12 cellular contexts compared by ENCODE assay signal in genomic region chr5:175809531-175810121, GRCh38.
DNase-seq lines count a peak whose midpoint lies in the region; ATAC-seq and TF ChIP-seq lines count a peak whose summit lies in the region.
"Had no signal": no experiment of that assay in that cellular context is flagged by ENCODE, and none has a peak within 500 bp of the region (broad histone marks: within the 10 kb centered on the region; RNA-seq: fewer than 3 reads in every experiment).

No MANE protein-coding gene starts in this region.

- CTCF ChIA-PET in mammary epithelial cell (lab: Charles Lee; ENCODE audit: low non-redundant PET): no interaction called here

- H3K9ac ChIP-seq in mammary epithelial cell (ENCODE audit: insufficient read depth, low read length): no peak overlapping the region

- no peaks in the 10 kb centered on the region for H3K36me3 Mint-ChIP-seq in progenitor cell of endocrine pancreas (ENCODE audit: insufficient read depth)

- peaks cover 24% of the 10 kb centered on the region for H3K27me3 Mint-ChIP-seq in progenitor cell of endocrine pancreas

- in situ Hi-C loops in mammary epithelial cell (cut with MboI; ENCODE audit: low sequenced_read_pairs in 2 of 2): no loop called here

- no peaks in the 10 kb centered on the region for H3K79me2 ChIP-seq in mammary epithelial cell (ENCODE audit: insufficient read depth, low read length)

- H3K4me2 ChIP-seq in mammary epithelial cell (ENCODE audit: insufficient read depth, low read depth, low read length): no peak overlapping the region

- no peaks in the 10 kb centered on the region for H3K4me1 Mint-ChIP-seq in progenitor cell of endocrine pancreas (ENCODE audit: low read depth)

- no peak overlapping the region for H2AFZ ChIP-seq in mammary epithelial cell (ENCODE audit: low read depth, low read length)

- no peaks in the 10 kb centered on the region for H3K9me3 Mint-ChIP-seq in progenitor cell of endocrine pancreas (ENCODE audit: low read depth)

- no peak for ATAC-seq in HG03442 (IDR thresholded peaks at IDR 0.05; ENCODE audit: unreplicated experiment)
- ATAC-seq: lower lobe of right lung had no signal

- DNase-seq in EH (ENCODE audit: low read depth) (peak; percentile 99), M059J (ENCODE audit: low read depth) (peak; percentile 92), mammary epithelial cell (peak; percentile 63), middle frontal gyrus (ENCODE audit: extremely low spot score, low spot score) (peak; percentile 66), progenitor cell of endocrine pancreas (ENCODE audit: low spot score, unreplicated experiment) (no peak), NCI-H1105 (lab: John Stamatoyannopoulos, UW) (no peak), testis (no peak)
- DNase-seq: activated T-cell treated with anti-CD3 and anti-CD28 coated beads, Interleukin-2, amount 50 U/mL, for 48 hours; lower lobe of right lung; NCI-H2029; T-helper 9 cell had no signal

- H3K4me3 Mint-ChIP-seq in progenitor cell of endocrine pancreas (ENCODE audit: low read depth): no peak overlapping the region

- no peak overlapping the region for H3K27ac Mint-ChIP-seq in progenitor cell of endocrine pancreas

- no peak for TF ChIP-seq POLR2A in testis (IDR thresholded peaks at IDR 0.05)

- no peaks in the 10 kb centered on the region for H4K20me1 ChIP-seq in mammary epithelial cell (ENCODE audit: insufficient read depth, low read length)

- WGBS in mammary epithelial cell (ENCODE audit: low coverage, missing lambda C conversion rate): 19% methylated on average over 14 of the region's 14 CpGs
- 30 to 49% methylated on average over 14 of the region's 14 CpGs for WGBS in testis, 2 donors

- BruUV-seq in mammary epithelial cell (replicated peaks; lab: Mats Ljungman, UMichigan): no TSS peak

- H3K27ac ChIP-seq in mammary epithelial cell (ENCODE audit: insufficient read depth, low read depth, low read length): no peak overlapping the region
- H3K27ac ChIP-seq in testis: no peak overlapping the region
- H3K27ac ChIP-seq: lower lobe of right lung had no signal

- TF ChIP-seq CTCF in mammary epithelial cell (conservative IDR thresholded peaks at IDR 0.05 in 1 of 2, IDR thresholded peaks at IDR 0.05 in 1 of 2; ENCODE audit: extremely low read depth in 1 of 2, insufficient read depth in 1 of 2, low read depth in 1 of 2, low read length in 2 of 2): no peak
- no peak for TF ChIP-seq CTCF in progenitor cell of endocrine pancreas (IDR thresholded peaks at IDR 0.05; ENCODE audit: unreplicated experiment)
- TF ChIP-seq CTCF in testis (IDR thresholded peaks at IDR 0.05): no peak

- H3K27me3 ChIP-seq in mammary epithelial cell (ENCODE audit: insufficient read depth, low read length) (peaks cover 3% of the 10 kb centered on the region), testis (no peaks in the 10 kb centered on the region)

- no peaks in the 10 kb centered on the region for H3K9me3 ChIP-seq in mammary epithelial cell (replicated peaks; ENCODE audit: insufficient read depth, low read length)
- H3K9me3 ChIP-seq in testis: no peaks in the 10 kb centered on the region
- H3K9me3 ChIP-seq: lower lobe of right lung had no signal

- no peak overlapping the region for H3K4me3 ChIP-seq in mammary epithelial cell (replicated peaks in 1 of 3; ENCODE audit: insufficient read depth in 1 of 3, low read depth in 2 of 3, low read length in 3 of 3)
- no peak overlapping the region for H3K4me3 ChIP-seq in testis
- H3K4me3 ChIP-seq: lower lobe of right lung had no signal

- peaks cover 27% of the 10 kb centered on the region for H3K4me1 ChIP-seq in mammary epithelial cell (ENCODE audit: insufficient read depth, low read length)
- H3K4me1 ChIP-seq in testis: no peaks in the 10 kb centered on the region
- H3K4me1 ChIP-seq: lower lobe of right lung had no signal

- intact Hi-C loops in mammary epithelial cell (cut with micrococcal nuclease) (no loop called here), testis (cut with DNase I; ENCODE audit: low total_unique reads) (no loop called here)

- H3K36me3 ChIP-seq in mammary epithelial cell (ENCODE audit: insufficient read depth, low read length): no peaks in the 10 kb centered on the region
- H3K36me3 ChIP-seq in testis (ENCODE audit: low read depth, missing control alignments): no peaks in the 10 kb centered on the region
- H3K36me3 ChIP-seq: lower lobe of right lung had no signal

- dilution Hi-C loops in mammary epithelial cell (cut with HindIII; ENCODE audit: low sequenced_read_pairs): loop anchor here (5.0 kb wide), 1 partner anchor 53 kb away; no protein-coding TSS in a partner anchor

Comparison
In these comparisons a context has a peak if more than half of its experiments do, and no peak if none do; other contexts are left out.
1. DNase-seq: peak in EH (single experiment), M059J (single experiment), mammary epithelial cell (single experiment) and middle frontal gyrus (single experiment); none in progenitor cell of endocrine pancreas (single experiment), NCI-H1105 (single experiment) and testis (single experiment).